In the genomic region with DNA sequence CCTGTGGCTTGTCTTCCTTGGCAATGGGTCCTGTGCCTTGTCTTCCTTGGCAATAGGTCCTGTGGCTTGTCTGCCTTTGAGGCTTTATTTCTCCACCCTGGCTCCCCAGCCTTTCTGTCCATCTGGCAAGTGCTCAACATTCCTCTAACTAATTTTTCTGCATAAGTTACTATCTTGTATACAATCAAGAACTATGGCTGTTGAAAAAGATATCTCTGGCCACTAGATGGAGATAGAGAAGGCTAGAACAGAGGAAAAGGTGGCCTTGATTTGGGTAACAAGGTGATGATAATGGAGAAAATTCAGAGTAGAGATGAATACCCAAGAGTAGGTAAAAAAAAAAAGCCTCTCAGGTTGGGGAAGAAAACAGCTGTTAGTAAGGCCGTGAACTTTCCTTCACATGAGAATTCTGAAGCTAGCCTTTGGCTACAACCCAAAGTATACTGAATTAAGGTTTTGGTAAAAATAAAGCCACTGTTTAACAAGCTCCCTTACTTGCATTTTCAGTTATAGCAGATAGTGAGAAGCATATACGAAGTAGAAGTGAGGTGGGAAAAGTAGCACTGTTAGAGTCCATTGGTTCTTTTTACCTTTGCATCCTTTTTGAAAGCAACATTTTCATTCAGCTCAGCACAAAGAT, we compare ENCODE assay signal across 12 cellular contexts.
DNase-seq lines count a peak whose midpoint lies in the region; ATAC-seq, FAIRE-seq and TF ChIP-seq lines count a peak whose summit lies in the region.
"Had no signal": no experiment of that assay in that cellular context is flagged by ENCODE, and none has a peak within 500 bp of the region (broad histone marks: within the 10 kb centered on the region; RNA-seq: fewer than 3 reads in every experiment).

No MANE protein-coding gene starts in this region.

- peak; percentile 89 for FAIRE-seq in urothelium cell line (lab: Jason Lieb, UNC)
- no peak for FAIRE-seq in small intestine (lab: Jason Lieb, UNC)

- TF ChIP-seq POLR2A in heart left ventricle (IDR thresholded peaks at IDR 0.05) (no peak), esophagus squamous epithelium (IDR thresholded peaks at IDR 0.05) (no peak)

- no peak for ATAC-seq in heart left ventricle
- ATAC-seq in right cardiac atrium: no peak
- ATAC-seq in HG03280 (IDR thresholded peaks at IDR 0.05; ENCODE audit: unreplicated experiment): no peak
- no peak for ATAC-seq in GM21447 (IDR thresholded peaks at IDR 0.05; ENCODE audit: unreplicated experiment)

- H3K27me3 ChIP-seq in heart left ventricle: no peaks in the 10 kb centered on the region
- no peaks in the 10 kb centered on the region for H3K27me3 ChIP-seq in right cardiac atrium (ENCODE audit: control insufficient read depth, insufficient read depth)
- no peaks in the 10 kb centered on the region for H3K27me3 ChIP-seq in esophagus squamous epithelium
- no peaks in the 10 kb centered on the region for H3K27me3 ChIP-seq in small intestine (ENCODE audit: control insufficient read depth in 2 of 2, insufficient read depth in 2 of 2, low read length in 2 of 2)
- H3K27me3 ChIP-seq: BLaER1 treated with 17β-estradiol and CSF1 and Interleukin-3, amounts not matched to agents 10 nM and 100 nM had no signal

- H3K27ac ChIP-seq in heart left ventricle (no peak overlapping the region), right cardiac atrium (ENCODE audit: low read length) (no peak overlapping the region), esophagus squamous epithelium (no peak overlapping the region), small intestine (ENCODE audit: low read depth in 1 of 2, low read length in 1 of 2) (no peak overlapping the region)
- H3K27ac ChIP-seq: BLaER1 treated with 17β-estradiol and CSF1 and Interleukin-3, amounts not matched to agents 10 nM and 100 nM; GM23248 had no signal

- H3K36me3 ChIP-seq in heart left ventricle (no peaks in the 10 kb centered on the region), esophagus squamous epithelium (no peaks in the 10 kb centered on the region), small intestine (ENCODE audit: control insufficient read depth in 2 of 2, insufficient read depth in 2 of 2, low read length in 2 of 2) (no peaks in the 10 kb centered on the region)
- H3K36me3 ChIP-seq: BLaER1 treated with 17β-estradiol and CSF1 and Interleukin-3, amounts not matched to agents 10 nM and 100 nM had no signal

- WGBS in heart left ventricle, 4 donors: 21 to 39% (median 32%) methylated on average over 2 of the region's 2 CpGs
- 34% methylated on average over 2 of the region's 2 CpGs for WGBS in right cardiac atrium
- WGBS in esophagus squamous epithelium, 2 donors: 33 to 56% methylated on average over 2 of the region's 2 CpGs
- WGBS in small intestine, 3 donors: 40 to 50% (median 45%) methylated on average over 2 of the region's 2 CpGs

- H3K9me3 ChIP-seq in heart left ventricle (no peaks in the 10 kb centered on the region), right cardiac atrium (ENCODE audit: control insufficient read depth, low read length) (no peaks in the 10 kb centered on the region), esophagus squamous epithelium (no peaks in the 10 kb centered on the region), small intestine (ENCODE audit: control insufficient read depth, low read depth) (peaks cover 1% of the 10 kb centered on the region)
- H3K9me3 ChIP-seq: BLaER1 treated with 17β-estradiol and CSF1 and Interleukin-3, amounts not matched to agents 10 nM and 100 nM had no signal

- intact Hi-C loops in heart left ventricle (cut with DNase I): no loop called here
- intact Hi-C loops in right cardiac atrium (cut with DNase I): no loop called here
- intact Hi-C loops in esophagus squamous epithelium (cut with DNase I): no loop called here

- H3K4me3 ChIP-seq in heart left ventricle: no peak overlapping the region
- no peak overlapping the region for H3K4me3 ChIP-seq in right cardiac atrium (ENCODE audit: low read length)
- no peak overlapping the region for H3K4me3 ChIP-seq in esophagus squamous epithelium
- no peak overlapping the region for H3K4me3 ChIP-seq in small intestine (ENCODE audit: low read depth in 1 of 2, low read length in 2 of 2)
- H3K4me3 ChIP-seq: BLaER1 treated with 17β-estradiol and CSF1 and Interleukin-3, amounts not matched to agents 10 nM and 100 nM; GM23248 had no signal

- no peak for DNase-seq in heart left ventricle
- DNase-seq in right cardiac atrium: no peak
- peak; percentile 53 for DNase-seq in NCI-H748 treated with DMSO at 0.1 percent for 48 hours (lab: John Stamatoyannopoulos, UW)
- DNase-seq in esophagus squamous epithelium (lab: John Stamatoyannopoulos, UW): no peak
- peak; percentile 55 for DNase-seq in urothelium cell line (ENCODE audit: low spot score)
- no peak for DNase-seq in small intestine
- DNase-seq: activated CD4-positive, alpha-beta memory T cell treated with anti-CD3 and anti-CD28 coated beads, Interleukin-2, amount 10 ng/mL, durations not matched to agents 7 days and 5 days; GM23248; NCI-H1436 treated with DMSO at 0.1 percent for 48 hours had no signal

- no peaks in the 10 kb centered on the region for H3K4me1 ChIP-seq in heart left ventricle
- no peaks in the 10 kb centered on the region for H3K4me1 ChIP-seq in right cardiac atrium (ENCODE audit: control insufficient read depth, insufficient read depth, low read length)
- no peaks in the 10 kb centered on the region for H3K4me1 ChIP-seq in esophagus squamous epithelium
- H3K4me1 ChIP-seq in small intestine (ENCODE audit: control insufficient read depth in 2 of 2, insufficient read depth in 1 of 2, low read depth in 1 of 2, low read length in 1 of 2): no peaks in the 10 kb centered on the region
- H3K4me1 ChIP-seq: BLaER1 treated with 17β-estradiol and CSF1 and Interleukin-3, amounts not matched to agents 10 nM and 100 nM had no signal

- TF ChIP-seq CTCF in heart left ventricle (IDR thresholded peaks at IDR 0.05) (peak in 9 of 12 donors; percentile 9 to 49 (median 24)), esophagus squamous epithelium (IDR thresholded peaks at IDR 0.05) (peak in 5 of 6 experiments; percentile 19 to 58 (median 27))

Comparison
In these comparisons a context has a peak if more than half of its experiments do, and no peak if none do; other contexts are left out.
1. DNase-seq: peak in NCI-H748 treated with DMSO at 0.1 percent for 48 hours (single experiment) and urothelium cell line (single experiment); none in heart left ventricle (0 of 5), right cardiac atrium (0 of 3), esophagus squamous epithelium (single experiment) and small intestine (single experiment).